In the genomic region with DNA sequence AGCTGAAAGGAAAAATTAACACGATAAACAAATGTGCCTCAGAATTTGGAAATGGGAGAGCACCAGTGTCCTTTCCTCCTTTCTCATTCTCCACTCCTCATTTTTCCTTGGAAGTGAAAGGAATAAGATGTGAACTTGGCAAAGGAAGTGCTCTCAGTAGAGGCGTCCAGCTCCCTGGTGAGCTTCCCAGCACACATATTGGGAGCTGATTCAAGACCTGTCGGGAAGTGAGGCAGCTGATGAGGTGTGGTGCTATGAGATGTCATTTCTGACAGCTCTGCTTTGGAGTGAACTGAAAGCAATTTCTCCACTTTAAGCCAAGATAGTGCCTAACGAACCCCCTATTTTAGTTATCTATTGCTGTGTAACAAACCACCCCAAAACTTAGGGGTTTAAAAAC, we compare ENCODE assay signal across 31 cellular contexts.
"Had no signal": no experiment of that assay in that cellular context is flagged by ENCODE, and none has a peak within 500 bp of the region (broad histone marks: within the 10 kb centered on the region; RNA-seq: fewer than 3 reads in every experiment).

No MANE protein-coding gene starts in this region.

- ATAC-seq: activated CD8-positive, alpha-beta T cell treated with anti-CD3 and anti-CD28 coated beads for 36 hours; activated naive CD4-positive, alpha-beta T cell treated with anti-CD3 and anti-CD28 coated beads, Interleukin-2, amount 50 U/mL, for 72 hours; activated T-cell treated with anti-CD3 and anti-CD28 coated beads, Interleukin-2, amount 50 U/mL, for 4 hours; activated T-cell treated with anti-CD3 and anti-CD28 coated beads, Interleukin-2, amount 50 U/mL, for 72 hours; activated T-helper 17 cell treated with anti-CD3 and anti-CD28 coated beads, Interleukin-2, amount 50 U/mL, for 72 hours had no signal

- H3K4me1 ChIP-seq: adrenal gland, ascending aorta had no signal

- DNase-seq: activated B cell treated with CpG ODN at 0.5 μM for 24 hours; activated CD4-positive, alpha-beta memory T cell treated with anti-CD3 and anti-CD28 coated beads for 36 hours; activated CD4-positive, alpha-beta T cell treated with anti-CD3 and anti-CD28 coated beads for 4 hours; activated CD4-positive, alpha-beta T cell treated with anti-CD3 and anti-CD28 coated beads, Interleukin-2, amount 10 ng/mL, durations not matched to agents 24 days and 14 days; activated CD4-positive, alpha-beta T cell treated with anti-CD3 and anti-CD28 coated beads, Interleukin-2, amount 50 U/mL, for 1 hour; activated CD4-positive, alpha-beta T cell treated with anti-CD3 and anti-CD28 coated beads, Interleukin-2, amount 50 U/mL, for 4 hours; activated CD4-positive, CD25-positive, alpha-beta regulatory T cell treated with anti-CD3 and anti-CD28 coated beads, Interleukin-2, amount 50 U/mL, for 72 hours; activated CD8-positive, alpha-beta memory T cell treated with anti-CD3 and anti-CD28 coated beads, Interleukin-2, amount 50 U/mL, for 4 hours; activated CD8-positive, alpha-beta T cell treated with anti-CD3 and anti-CD28 coated beads for 36 hours; activated effector memory CD4-positive, alpha-beta T cell treated with anti-CD3 and anti-CD28 coated beads, Interleukin-2, amount 50 U/mL, for 16 hours; activated gamma-delta T cell treated with Interleukin-2 at 50 U/mL for 16 hours; activated naive CD4-positive, alpha-beta T cell; activated naive CD4-positive, alpha-beta T cell treated with anti-CD3 and anti-CD28 coated beads for 36 hours; activated naive CD4-positive, alpha-beta T cell treated with anti-CD3 and anti-CD28 coated beads, Interleukin-2, amount 50 U/mL, for 16 hours; activated naive CD8-positive, alpha-beta T cell treated with anti-CD3 and anti-CD28 coated beads for 36 hours; activated T-cell treated with anti-CD3 and anti-CD28 coated beads for 4 hours; activated T-cell treated with anti-CD3 and anti-CD28 coated beads, Interleukin-2, amount 50 U/mL, for 1 hour; activated T-cell treated with anti-CD3 and anti-CD28 coated beads, Interleukin-2, amount 50 U/mL, for 4 hours; activated T-cell treated with anti-CD3 and anti-CD28 coated beads, Interleukin-2, amount 50 U/mL, for 72 hours; adrenal gland; amniotic stem cell; central memory CD4-positive, alpha-beta T cell; SW 1271; T-helper 1 cell; T-helper 2 cell; T-helper 9 cell had no signal

- H3K4me3 ChIP-seq: adrenal gland, ascending aorta, cardiac muscle cell had no signal

- H3K27me3 ChIP-seq: adrenal gland, ascending aorta, cardiac muscle cell had no signal

- H3K27ac ChIP-seq: adrenal gland, ascending aorta, cardiac muscle cell, VCaP had no signal

- H3K36me3 ChIP-seq: adrenal gland, ascending aorta, cardiac muscle cell had no signal
